Comparison of ENCODE assay signal across 2 cellular contexts in genomic region chr19:39997595-39998216, GRCh38.
TF ChIP-seq lines count a peak whose summit lies in the region.

No MANE protein-coding gene starts in this region.

TF ChIP-seq in HEK293, 187 proteins besides CTCF, POLR2A, EP300 and RAD21:
- TF ChIP-seq IKZF3 (tag by site-specific recombination; IDR thresholded peaks at IDR 0.05) (no peak), SP2 (tag by site-specific recombination; IDR thresholded peaks at IDR 0.05) (no peak), ZNF768 (tag by site-specific recombination; IDR thresholded peaks at IDR 0.05) (peak; percentile 41; the same call in 1 of the 2 replicates), ZNF214 (tag by site-specific recombination; IDR thresholded peaks at IDR 0.05; ENCODE audit: borderline replicate concordance) (no peak)
- TF ChIP-seq, protein P1, sequence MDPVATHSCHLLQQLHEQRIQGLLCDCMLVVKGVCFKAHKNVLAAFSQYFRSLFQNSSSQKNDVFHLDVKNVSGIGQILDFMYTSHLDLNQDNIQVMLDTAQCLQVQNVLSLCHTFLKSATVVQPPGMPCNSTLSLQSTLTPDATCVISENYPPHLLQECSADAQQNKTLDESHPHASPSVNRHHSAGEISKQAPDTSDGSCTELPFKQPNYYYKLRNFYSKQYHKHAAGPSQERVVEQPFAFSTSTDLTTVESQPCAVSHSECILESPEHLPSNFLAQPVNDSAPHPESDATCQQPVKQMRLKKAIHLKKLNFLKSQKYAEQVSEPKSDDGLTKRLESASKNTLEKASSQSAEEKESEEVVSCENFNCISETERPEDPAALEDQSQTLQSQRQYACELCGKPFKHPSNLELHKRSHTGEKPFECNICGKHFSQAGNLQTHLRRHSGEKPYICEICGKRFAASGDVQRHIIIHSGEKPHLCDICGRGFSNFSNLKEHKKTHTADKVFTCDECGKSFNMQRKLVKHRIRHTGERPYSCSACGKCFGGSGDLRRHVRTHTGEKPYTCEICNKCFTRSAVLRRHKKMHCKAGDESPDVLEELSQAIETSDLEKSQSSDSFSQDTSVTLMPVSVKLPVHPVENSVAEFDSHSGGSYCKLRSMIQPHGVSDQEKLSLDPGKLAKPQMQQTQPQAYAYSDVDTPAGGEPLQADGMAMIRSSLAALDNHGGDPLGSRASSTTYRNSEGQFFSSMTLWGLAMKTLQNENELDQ (tag by site-specific recombination; IDR thresholded peaks at IDR 0.05; ENCODE audit: low read depth): no peak
- TF ChIP-seq, protein P2, sequence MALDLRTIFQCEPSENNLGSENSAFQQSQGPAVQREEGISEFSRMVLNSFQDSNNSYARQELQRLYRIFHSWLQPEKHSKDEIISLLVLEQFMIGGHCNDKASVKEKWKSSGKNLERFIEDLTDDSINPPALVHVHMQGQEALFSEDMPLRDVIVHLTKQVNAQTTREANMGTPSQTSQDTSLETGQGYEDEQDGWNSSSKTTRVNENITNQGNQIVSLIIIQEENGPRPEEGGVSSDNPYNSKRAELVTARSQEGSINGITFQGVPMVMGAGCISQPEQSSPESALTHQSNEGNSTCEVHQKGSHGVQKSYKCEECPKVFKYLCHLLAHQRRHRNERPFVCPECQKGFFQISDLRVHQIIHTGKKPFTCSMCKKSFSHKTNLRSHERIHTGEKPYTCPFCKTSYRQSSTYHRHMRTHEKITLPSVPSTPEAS (tag by site-specific recombination; IDR thresholded peaks at IDR 0.05): no peak

TF ChIP-seq in HepG2, 621 proteins besides CTCF, POLR2A, EP300 and RAD21:
- TF ChIP-seq ZNF768 (CRISPR knock-in tag; IDR thresholded peaks at IDR 0.05) (peak; percentile 40; the same call in 1 of the 2 replicates), FOXC1 (CRISPR knock-in tag; IDR thresholded peaks at IDR 0.05; ENCODE audit: borderline replicate concordance) (0 out of 2 replicates have a peak, but pooled peaks have one; percentile 3), ZNF605 (CRISPR knock-in tag; IDR thresholded peaks at IDR 0.05) (no peak), RELA (CRISPR knock-in tag; IDR thresholded peaks at IDR 0.05) (no peak), ZNF652 (CRISPR knock-in tag; IDR thresholded peaks at IDR 0.05; ENCODE audit: borderline replicate concordance, low read depth) (no peak), ZFX (CRISPR knock-in tag; IDR thresholded peaks at IDR 0.05; ENCODE audit: low read depth) (no peak), TEAD3 (CRISPR knock-in tag; optimal IDR thresholded peaks at IDR 0.05; ENCODE audit: borderline replicate concordance) (peak; percentile 20), ZNF260 (CRISPR knock-in tag; IDR thresholded peaks at IDR 0.05; ENCODE audit: borderline replicate concordance, low read depth) (no peak), TIGD3 (CRISPR knock-in tag; IDR thresholded peaks at IDR 0.05; ENCODE audit: borderline replicate concordance) (no peak), KDM6A (CRISPR knock-in tag; IDR thresholded peaks at IDR 0.05; ENCODE audit: low read depth) (no peak), MED8 (CRISPR knock-in tag; IDR thresholded peaks at IDR 0.05; ENCODE audit: insufficient replicate concordance) (no peak)
- TF ChIP-seq, protein P3, sequence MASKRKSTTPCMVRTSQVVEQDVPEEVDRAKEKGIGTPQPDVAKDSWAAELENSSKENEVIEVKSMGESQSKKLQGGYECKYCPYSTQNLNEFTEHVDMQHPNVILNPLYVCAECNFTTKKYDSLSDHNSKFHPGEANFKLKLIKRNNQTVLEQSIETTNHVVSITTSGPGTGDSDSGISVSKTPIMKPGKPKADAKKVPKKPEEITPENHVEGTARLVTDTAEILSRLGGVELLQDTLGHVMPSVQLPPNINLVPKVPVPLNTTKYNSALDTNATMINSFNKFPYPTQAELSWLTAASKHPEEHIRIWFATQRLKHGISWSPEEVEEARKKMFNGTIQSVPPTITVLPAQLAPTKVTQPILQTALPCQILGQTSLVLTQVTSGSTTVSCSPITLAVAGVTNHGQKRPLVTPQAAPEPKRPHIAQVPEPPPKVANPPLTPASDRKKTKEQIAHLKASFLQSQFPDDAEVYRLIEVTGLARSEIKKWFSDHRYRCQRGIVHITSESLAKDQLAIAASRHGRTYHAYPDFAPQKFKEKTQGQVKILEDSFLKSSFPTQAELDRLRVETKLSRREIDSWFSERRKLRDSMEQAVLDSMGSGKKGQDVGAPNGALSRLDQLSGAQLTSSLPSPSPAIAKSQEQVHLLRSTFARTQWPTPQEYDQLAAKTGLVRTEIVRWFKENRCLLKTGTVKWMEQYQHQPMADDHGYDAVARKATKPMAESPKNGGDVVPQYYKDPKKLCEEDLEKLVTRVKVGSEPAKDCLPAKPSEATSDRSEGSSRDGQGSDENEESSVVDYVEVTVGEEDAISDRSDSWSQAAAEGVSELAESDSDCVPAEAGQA (IDR thresholded peaks at IDR 0.05; ENCODE audit: low read depth): 0 out of 2 replicates have a peak, but pooled peaks have one; percentile 11
- TF ChIP-seq, protein P3 (CRISPR knock-in tag; IDR thresholded peaks at IDR 0.05; ENCODE audit: borderline replicate concordance): no peak
